In the genomic region with DNA sequence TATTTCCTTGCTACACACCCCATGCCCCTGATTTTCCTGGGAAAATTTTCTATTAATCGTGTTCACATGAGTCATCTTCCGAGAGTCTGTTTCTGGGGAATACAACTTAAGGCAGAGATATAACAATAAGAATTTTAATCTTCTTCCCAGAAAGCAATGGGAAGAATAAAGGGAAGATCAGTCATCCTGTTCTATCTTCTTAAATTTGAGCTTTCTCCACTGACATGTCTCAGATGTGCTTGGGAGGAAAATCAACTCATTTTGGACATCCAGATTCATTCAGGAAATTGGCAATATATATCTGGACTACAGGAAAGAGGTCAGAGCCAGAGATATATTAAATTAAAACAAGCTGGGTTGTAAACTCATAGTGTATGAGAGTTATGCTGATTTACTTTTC, we compare ENCODE assay signal across 1 cellular context.
TF ChIP-seq lines count a peak whose summit lies in the region.

No MANE protein-coding gene starts in this region.

TF ChIP-seq in SK-N-SH, 30 proteins besides CTCF, POLR2A, EP300 and RAD21 (continued from another document):
- TF ChIP-seq, protein P1, sequence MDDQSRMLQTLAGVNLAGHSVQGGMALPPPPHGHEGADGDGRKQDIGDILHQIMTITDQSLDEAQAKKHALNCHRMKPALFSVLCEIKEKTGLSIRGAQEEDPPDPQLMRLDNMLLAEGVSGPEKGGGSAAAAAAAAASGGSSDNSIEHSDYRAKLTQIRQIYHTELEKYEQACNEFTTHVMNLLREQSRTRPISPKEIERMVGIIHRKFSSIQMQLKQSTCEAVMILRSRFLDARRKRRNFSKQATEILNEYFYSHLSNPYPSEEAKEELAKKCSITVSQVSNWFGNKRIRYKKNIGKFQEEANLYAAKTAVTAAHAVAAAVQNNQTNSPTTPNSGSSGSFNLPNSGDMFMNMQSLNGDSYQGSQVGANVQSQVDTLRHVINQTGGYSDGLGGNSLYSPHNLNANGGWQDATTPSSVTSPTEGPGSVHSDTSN (IDR thresholded peaks at IDR 0.05): peak; percentile 84
- TF ChIP-seq, protein P2, sequence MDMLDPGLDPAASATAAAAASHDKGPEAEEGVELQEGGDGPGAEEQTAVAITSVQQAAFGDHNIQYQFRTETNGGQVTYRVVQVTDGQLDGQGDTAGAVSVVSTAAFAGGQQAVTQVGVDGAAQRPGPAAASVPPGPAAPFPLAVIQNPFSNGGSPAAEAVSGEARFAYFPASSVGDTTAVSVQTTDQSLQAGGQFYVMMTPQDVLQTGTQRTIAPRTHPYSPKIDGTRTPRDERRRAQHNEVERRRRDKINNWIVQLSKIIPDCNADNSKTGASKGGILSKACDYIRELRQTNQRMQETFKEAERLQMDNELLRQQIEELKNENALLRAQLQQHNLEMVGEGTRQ (IDR thresholded peaks at IDR 0.05; ENCODE audit: borderline replicate concordance, low read depth, low read length): no peak
- TF ChIP-seq FOSL2 (IDR thresholded peaks at IDR 0.05; ENCODE audit: borderline replicate concordance, low read depth): peak; percentile 61
- no peak for TF ChIP-seq NRF1 (IDR thresholded peaks at IDR 0.05; ENCODE audit: low read depth, low read length)
- peak; percentile 93 for TF ChIP-seq TCF12 (IDR thresholded peaks at IDR 0.05)
- peak; percentile 43; the same call in 1 of the 2 replicates for TF ChIP-seq NFIC (IDR thresholded peaks at IDR 0.05; ENCODE audit: borderline replicate concordance)
- TF ChIP-seq JUND (IDR thresholded peaks at IDR 0.05): peak; percentile 39
- peak; percentile 63; the same call in 1 of the 2 replicates for TF ChIP-seq FOXM1 (IDR thresholded peaks at IDR 0.05; ENCODE audit: low read depth)
